Comparison of ENCODE assay signal across 1 cellular context in the genomic region with DNA sequence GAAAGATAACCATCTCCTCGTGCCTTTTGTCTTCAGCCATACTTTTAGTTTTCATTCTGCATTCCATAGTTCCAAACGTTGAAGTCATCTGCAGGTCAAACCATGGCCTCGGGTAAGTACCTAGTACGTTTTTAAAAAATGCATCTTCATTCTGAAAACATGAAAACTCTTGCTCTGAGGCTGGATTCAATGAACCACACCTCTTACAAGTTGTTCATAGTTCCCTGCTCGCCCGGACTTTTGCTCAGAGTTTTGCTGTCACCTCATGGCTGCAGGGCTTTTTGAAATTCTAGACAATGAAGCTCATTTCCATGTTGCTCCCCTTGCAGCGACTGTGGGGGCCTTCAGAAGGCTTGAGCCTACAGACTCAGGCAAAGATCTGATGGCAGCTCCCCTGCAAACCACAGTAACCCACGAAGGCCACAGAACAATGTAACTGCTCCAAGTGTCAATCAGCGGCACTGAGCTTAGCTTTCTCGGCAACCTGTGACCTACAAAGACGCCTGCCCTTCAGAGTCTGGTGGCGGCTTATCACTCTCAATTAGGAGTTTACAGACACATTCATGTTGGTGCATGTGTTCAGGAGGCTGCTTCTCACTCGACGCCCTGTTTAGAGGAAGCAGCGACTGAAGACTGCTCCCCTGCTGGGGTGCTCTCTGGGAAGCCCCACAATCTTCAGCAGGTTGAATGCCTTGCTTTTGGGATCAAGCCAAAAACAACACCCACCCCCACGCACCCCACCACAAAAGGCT.
TF ChIP-seq lines count a peak whose summit lies in the region.

No MANE protein-coding gene starts in this region.

TF ChIP-seq in HEK293, 187 proteins besides CTCF, POLR2A, EP300 and RAD21 (continued from another document and continues in another):
- TF ChIP-seq, protein P1, sequence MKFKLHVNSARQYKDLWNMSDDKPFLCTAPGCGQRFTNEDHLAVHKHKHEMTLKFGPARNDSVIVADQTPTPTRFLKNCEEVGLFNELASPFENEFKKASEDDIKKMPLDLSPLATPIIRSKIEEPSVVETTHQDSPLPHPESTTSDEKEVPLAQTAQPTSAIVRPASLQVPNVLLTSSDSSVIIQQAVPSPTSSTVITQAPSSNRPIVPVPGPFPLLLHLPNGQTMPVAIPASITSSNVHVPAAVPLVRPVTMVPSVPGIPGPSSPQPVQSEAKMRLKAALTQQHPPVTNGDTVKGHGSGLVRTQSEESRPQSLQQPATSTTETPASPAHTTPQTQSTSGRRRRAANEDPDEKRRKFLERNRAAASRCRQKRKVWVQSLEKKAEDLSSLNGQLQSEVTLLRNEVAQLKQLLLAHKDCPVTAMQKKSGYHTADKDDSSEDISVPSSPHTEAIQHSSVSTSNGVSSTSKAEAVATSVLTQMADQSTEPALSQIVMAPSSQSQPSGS (tag by site-specific recombination; IDR thresholded peaks at IDR 0.05; ENCODE audit: low read depth) = no peak
- TF ChIP-seq, protein P2, sequence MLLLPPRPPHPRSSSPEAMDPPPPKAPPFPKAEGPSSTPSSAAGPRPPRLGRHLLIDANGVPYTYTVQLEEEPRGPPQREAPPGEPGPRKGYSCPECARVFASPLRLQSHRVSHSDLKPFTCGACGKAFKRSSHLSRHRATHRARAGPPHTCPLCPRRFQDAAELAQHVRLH (tag by site-specific recombination; IDR thresholded peaks at IDR 0.05) = no peak
- TF ChIP-seq, protein P3, sequence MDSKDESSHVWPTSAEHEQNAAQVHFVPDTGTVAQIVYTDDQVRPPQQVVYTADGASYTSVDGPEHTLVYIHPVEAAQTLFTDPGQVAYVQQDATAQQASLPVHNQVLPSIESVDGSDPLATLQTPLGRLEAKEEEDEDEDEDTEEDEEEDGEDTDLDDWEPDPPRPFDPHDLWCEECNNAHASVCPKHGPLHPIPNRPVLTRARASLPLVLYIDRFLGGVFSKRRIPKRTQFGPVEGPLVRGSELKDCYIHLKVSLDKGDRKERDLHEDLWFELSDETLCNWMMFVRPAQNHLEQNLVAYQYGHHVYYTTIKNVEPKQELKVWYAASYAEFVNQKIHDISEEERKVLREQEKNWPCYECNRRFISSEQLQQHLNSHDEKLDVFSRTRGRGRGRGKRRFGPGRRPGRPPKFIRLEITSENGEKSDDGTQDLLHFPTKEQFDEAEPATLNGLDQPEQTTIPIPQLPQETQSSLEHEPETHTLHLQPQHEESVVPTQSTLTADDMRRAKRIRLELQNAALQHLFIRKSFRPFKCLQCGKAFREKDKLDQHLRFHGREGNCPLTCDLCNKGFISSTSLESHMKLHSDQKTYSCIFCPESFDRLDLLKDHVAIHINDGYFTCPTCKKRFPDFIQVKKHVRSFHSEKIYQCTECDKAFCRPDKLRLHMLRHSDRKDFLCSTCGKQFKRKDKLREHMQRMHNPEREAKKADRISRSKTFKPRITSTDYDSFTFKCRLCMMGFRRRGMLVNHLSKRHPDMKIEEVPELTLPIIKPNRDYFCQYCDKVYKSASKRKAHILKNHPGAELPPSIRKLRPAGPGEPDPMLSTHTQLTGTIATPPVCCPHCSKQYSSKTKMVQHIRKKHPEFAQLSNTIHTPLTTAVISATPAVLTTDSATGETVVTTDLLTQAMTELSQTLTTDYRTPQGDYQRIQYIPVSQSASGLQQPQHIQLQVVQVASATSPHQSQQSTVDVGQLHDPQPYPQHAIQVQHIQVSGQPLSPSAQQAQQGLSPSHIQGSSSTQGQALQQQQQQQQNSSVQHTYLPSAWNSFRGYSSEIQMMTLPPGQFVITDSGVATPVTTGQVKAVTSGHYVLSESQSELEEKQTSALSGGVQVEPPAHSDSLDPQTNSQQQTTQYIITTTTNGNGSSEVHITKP (tag by site-specific recombination; IDR thresholded peaks at IDR 0.05) = peak; percentile 62
- TF ChIP-seq YY2 (tag by site-specific recombination; IDR thresholded peaks at IDR 0.05) (no peak), OVOL3 (tag by site-specific recombination; IDR thresholded peaks at IDR 0.05) (no peak), ZNF776 (tag by site-specific recombination; IDR thresholded peaks at IDR 0.05; ENCODE audit: borderline replicate concordance) (no peak), ZNF473 (tag by site-specific recombination; IDR thresholded peaks at IDR 0.05) (no peak), ZNF140 (tag by site-specific recombination; IDR thresholded peaks at IDR 0.05) (no peak), ZNF843 (tag by site-specific recombination; IDR thresholded peaks at IDR 0.05) (peak; percentile 38; the same call in 1 of the 2 replicates), SP2 (tag by site-specific recombination; IDR thresholded peaks at IDR 0.05) (no peak), ZNF433 (tag by site-specific recombination; IDR thresholded peaks at IDR 0.05; ENCODE audit: low read depth) (no peak), ZNF514 (tag by site-specific recombination; IDR thresholded peaks at IDR 0.05) (no peak), ZNF311 (tag by site-specific recombination; IDR thresholded peaks at IDR 0.05; ENCODE audit: borderline replicate concordance) (no peak), ZNF202 (tag by site-specific recombination; IDR thresholded peaks at IDR 0.05; ENCODE audit: borderline replicate concordance) (no peak), ZNF621 (tag by site-specific recombination; IDR thresholded peaks at IDR 0.05) (no peak), SETDB1 (IDR thresholded peaks at IDR 0.05; ENCODE audit: insufficient read length, low read length) (no peak), ZNF391 (tag by site-specific recombination; IDR thresholded peaks at IDR 0.05; ENCODE audit: borderline replicate concordance, low read depth) (no peak), ZNF560 (tag by site-specific recombination; IDR thresholded peaks at IDR 0.05; ENCODE audit: borderline replicate concordance) (no peak), ZNF544 (tag by site-specific recombination; IDR thresholded peaks at IDR 0.05) (no peak), ZNF548 (tag by site-specific recombination; IDR thresholded peaks at IDR 0.05) (no peak), ZNF747 (tag by site-specific recombination; IDR thresholded peaks at IDR 0.05) (no peak)
- TF ChIP-seq, protein P4, sequence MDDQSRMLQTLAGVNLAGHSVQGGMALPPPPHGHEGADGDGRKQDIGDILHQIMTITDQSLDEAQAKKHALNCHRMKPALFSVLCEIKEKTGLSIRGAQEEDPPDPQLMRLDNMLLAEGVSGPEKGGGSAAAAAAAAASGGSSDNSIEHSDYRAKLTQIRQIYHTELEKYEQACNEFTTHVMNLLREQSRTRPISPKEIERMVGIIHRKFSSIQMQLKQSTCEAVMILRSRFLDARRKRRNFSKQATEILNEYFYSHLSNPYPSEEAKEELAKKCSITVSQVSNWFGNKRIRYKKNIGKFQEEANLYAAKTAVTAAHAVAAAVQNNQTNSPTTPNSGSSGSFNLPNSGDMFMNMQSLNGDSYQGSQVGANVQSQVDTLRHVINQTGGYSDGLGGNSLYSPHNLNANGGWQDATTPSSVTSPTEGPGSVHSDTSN (CRISPR knock-in tag; IDR thresholded peaks at IDR 0.05) = no peak
- TF ChIP-seq, protein P5, sequence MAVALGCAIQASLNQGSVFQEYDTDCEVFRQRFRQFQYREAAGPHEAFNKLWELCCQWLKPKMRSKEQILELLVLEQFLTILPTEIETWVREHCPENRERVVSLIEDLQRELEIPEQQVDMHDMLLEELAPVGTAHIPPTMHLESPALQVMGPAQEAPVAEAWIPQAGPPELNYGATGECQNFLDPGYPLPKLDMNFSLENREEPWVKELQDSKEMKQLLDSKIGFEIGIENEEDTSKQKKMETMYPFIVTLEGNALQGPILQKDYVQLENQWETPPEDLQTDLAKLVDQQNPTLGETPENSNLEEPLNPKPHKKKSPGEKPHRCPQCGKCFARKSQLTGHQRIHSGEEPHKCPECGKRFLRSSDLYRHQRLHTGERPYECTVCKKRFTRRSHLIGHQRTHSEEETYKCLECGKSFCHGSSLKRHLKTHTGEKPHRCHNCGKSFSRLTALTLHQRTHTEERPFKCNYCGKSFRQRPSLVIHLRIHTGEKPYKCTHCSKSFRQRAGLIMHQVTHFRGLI (tag by site-specific recombination; IDR thresholded peaks at IDR 0.05) = 0 out of 2 replicates have a peak, but pooled peaks have one; percentile 24
- TF ChIP-seq, protein P6, sequence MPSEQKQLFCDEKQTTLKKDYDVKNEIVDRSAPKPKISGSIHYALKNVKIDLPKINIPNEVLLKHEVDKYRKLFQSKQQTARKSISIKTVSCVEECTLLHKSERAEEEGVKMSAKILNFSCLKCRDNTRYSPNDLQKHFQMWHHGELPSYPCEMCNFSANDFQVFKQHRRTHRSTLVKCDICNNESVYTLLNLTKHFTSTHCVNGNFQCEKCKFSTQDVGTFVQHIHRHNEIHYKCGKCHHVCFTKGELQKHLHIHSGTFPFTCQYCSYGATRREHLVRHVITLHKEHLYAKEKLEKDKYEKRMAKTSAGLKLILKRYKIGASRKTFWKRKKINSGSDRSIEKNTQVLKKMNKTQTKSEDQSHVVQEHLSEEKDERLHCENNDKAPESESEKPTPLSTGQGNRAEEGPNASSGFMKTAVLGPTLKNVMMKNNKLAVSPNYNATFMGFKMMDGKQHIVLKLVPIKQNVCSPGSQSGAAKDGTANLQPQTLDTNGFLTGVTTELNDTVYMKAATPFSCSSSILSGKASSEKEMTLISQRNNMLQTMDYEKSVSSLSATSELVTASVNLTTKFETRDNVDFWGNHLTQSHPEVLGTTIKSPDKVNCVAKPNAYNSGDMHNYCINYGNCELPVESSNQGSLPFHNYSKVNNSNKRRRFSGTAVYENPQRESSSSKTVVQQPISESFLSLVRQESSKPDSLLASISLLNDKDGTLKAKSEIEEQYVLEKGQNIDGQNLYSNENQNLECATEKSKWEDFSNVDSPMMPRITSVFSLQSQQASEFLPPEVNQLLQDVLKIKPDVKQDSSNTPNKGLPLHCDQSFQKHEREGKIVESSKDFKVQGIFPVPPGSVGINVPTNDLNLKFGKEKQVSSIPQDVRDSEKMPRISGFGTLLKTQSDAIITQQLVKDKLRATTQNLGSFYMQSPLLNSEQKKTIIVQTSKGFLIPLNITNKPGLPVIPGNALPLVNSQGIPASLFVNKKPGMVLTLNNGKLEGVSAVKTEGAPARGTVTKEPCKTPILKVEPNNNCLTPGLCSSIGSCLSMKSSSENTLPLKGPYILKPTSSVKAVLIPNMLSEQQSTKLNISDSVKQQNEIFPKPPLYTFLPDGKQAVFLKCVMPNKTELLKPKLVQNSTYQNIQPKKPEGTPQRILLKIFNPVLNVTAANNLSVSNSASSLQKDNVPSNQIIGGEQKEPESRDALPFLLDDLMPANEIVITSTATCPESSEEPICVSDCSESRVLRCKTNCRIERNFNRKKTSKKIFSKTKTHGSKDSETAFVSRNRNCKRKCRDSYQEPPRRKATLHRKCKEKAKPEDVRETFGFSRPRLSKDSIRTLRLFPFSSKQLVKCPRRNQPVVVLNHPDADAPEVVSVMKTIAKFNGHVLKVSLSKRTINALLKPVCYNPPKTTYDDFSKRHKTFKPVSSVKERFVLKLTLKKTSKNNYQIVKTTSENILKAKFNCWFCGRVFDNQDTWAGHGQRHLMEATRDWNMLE (tag by site-specific recombination; conservative IDR thresholded peaks at IDR 0.05; ENCODE audit: low read depth) = no peak
- TF ChIP-seq, protein P7, sequence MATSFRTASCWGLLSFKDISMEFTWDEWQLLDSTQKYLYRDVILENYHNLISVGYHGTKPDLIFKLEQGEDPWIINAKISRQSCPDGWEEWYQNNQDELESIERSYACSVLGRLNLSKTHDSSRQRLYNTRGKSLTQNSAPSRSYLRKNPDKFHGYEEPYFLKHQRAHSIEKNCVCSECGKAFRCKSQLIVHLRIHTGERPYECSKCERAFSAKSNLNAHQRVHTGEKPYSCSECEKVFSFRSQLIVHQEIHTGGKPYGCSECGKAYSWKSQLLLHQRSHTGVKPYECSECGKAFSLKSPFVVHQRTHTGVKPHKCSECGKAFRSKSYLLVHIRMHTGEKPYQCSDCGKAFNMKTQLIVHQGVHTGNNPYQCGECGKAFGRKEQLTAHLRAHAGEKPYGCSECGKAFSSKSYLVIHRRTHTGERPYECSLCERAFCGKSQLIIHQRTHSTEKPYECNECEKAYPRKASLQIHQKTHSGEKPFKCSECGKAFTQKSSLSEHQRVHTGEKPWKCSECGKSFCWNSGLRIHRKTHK (tag by site-specific recombination; IDR thresholded peaks at IDR 0.05) = no peak
- TF ChIP-seq, protein P8, sequence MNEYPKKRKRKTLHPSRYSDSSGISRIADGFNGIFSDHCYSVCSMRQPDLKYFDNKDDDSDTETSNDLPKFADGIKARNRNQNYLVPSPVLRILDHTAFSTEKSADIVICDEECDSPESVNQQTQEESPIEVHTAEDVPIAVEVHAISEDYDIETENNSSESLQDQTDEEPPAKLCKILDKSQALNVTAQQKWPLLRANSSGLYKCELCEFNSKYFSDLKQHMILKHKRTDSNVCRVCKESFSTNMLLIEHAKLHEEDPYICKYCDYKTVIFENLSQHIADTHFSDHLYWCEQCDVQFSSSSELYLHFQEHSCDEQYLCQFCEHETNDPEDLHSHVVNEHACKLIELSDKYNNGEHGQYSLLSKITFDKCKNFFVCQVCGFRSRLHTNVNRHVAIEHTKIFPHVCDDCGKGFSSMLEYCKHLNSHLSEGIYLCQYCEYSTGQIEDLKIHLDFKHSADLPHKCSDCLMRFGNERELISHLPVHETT (tag by site-specific recombination; IDR thresholded peaks at IDR 0.05) = no peak
- TF ChIP-seq, protein P9, sequence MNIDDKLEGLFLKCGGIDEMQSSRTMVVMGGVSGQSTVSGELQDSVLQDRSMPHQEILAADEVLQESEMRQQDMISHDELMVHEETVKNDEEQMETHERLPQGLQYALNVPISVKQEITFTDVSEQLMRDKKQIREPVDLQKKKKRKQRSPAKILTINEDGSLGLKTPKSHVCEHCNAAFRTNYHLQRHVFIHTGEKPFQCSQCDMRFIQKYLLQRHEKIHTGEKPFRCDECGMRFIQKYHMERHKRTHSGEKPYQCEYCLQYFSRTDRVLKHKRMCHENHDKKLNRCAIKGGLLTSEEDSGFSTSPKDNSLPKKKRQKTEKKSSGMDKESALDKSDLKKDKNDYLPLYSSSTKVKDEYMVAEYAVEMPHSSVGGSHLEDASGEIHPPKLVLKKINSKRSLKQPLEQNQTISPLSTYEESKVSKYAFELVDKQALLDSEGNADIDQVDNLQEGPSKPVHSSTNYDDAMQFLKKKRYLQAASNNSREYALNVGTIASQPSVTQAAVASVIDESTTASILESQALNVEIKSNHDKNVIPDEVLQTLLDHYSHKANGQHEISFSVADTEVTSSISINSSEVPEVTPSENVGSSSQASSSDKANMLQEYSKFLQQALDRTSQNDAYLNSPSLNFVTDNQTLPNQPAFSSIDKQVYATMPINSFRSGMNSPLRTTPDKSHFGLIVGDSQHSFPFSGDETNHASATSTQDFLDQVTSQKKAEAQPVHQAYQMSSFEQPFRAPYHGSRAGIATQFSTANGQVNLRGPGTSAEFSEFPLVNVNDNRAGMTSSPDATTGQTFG (tag by site-specific recombination; IDR thresholded peaks at IDR 0.05; ENCODE audit: borderline replicate concordance) = no peak
- TF ChIP-seq, protein P10, sequence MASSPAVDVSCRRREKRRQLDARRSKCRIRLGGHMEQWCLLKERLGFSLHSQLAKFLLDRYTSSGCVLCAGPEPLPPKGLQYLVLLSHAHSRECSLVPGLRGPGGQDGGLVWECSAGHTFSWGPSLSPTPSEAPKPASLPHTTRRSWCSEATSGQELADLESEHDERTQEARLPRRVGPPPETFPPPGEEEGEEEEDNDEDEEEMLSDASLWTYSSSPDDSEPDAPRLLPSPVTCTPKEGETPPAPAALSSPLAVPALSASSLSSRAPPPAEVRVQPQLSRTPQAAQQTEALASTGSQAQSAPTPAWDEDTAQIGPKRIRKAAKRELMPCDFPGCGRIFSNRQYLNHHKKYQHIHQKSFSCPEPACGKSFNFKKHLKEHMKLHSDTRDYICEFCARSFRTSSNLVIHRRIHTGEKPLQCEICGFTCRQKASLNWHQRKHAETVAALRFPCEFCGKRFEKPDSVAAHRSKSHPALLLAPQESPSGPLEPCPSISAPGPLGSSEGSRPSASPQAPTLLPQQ (tag by site-specific recombination; IDR thresholded peaks at IDR 0.05) = peak; percentile 72
